Comparison of ENCODE assay signal across 17 cellular contexts in the genomic region with DNA sequence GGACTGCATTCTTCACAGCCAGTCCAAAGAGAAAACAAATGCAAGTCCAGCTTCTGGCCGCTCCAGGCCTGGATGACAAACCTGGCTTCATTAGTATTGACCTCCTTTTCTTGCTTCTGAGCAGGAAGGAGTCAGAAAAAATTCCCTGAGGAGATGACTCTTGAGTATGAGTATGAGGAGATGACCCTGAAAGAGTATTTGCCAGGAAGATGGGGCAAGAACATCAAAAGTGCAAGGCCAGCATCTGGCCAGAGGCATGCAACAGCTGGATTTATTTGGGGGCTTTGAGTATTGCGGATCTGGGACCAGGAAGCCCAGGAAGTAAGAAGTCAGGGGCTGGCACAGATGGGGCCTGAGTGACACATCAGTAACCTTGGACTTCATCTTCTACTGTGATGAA.
DNase-seq lines count a peak whose midpoint lies in the region; ATAC-seq and TF ChIP-seq lines count a peak whose summit lies in the region.
"Had no signal": no experiment of that assay in that cellular context is flagged by ENCODE, and none has a peak within 500 bp of the region (broad histone marks: within the 10 kb centered on the region; RNA-seq: fewer than 3 reads in every experiment).

No MANE protein-coding gene starts in this region.

- H3K4me1 Mint-ChIP-seq in endodermal cell: no peaks in the 10 kb centered on the region

- in situ Hi-C loops in GM13977 (cut with MboI; ENCODE audit: low pct_unique_long_range_greater_than_20kb, low sequenced_read_pairs, unreplicated experiment): no loop called here

- no peaks in the 10 kb centered on the region for H3K9me3 Mint-ChIP-seq in endodermal cell

- WGBS in gastroesophageal sphincter (ENCODE audit: low coverage in 1 of 2), 2 donors: 56 to 85% methylated on average over 2 of the region's 2 CpGs
- WGBS in psoas muscle, 3 donors: 79 to 83% (median 80%) methylated on average over 2 of the region's 2 CpGs
- WGBS in endodermal cell (ENCODE audit: insufficient coverage in 1 of 2, insufficient read length in 1 of 2), 2 experiments: 93% methylated on average over 2 of the region's 2 CpGs; no CpG with 5 or more reads in 1 of the 2 experiments

- H3K4me3 ChIP-seq in gastroesophageal sphincter (no peak overlapping the region), psoas muscle (no peak overlapping the region), endodermal cell (ENCODE audit: low read length) (no peak overlapping the region)
- H3K4me3 ChIP-seq: uterus had no signal

- TF ChIP-seq CTCF in gastroesophageal sphincter (IDR thresholded peaks at IDR 0.05) (no peak), psoas muscle (IDR thresholded peaks at IDR 0.05) (no peak), GM13977 (IDR thresholded peaks at IDR 0.05; ENCODE audit: extremely low read depth, insufficient read depth, missing control alignments) (no peak), endodermal cell (conservative IDR thresholded peaks at IDR 0.05) (no peak)

- H3K36me3 ChIP-seq in gastroesophageal sphincter (no peaks in the 10 kb centered on the region), psoas muscle (ENCODE audit: insufficient read depth in 1 of 2, low read depth in 1 of 2) (no peaks in the 10 kb centered on the region), endodermal cell (ENCODE audit: control insufficient read depth, insufficient read depth, low read length) (no peaks in the 10 kb centered on the region)
- H3K36me3 ChIP-seq: uterus had no signal

- no peaks in the 10 kb centered on the region for H3K27me3 Mint-ChIP-seq in endodermal cell (ENCODE audit: insufficient read depth)

- no peak overlapping the region for H3K9ac ChIP-seq in endodermal cell (ENCODE audit: extremely low read depth, low read length, poor library complexity, severe bottlenecking)
- H3K9ac ChIP-seq: parathyroid adenoma had no signal

- peaks cover 18% of the 10 kb centered on the region for H3K27me3 ChIP-seq in gastroesophageal sphincter
- no peaks in the 10 kb centered on the region for H3K27me3 ChIP-seq in psoas muscle (ENCODE audit: insufficient read depth in 3 of 3, low read length in 2 of 3)
- no peaks in the 10 kb centered on the region for H3K27me3 ChIP-seq in endodermal cell (ENCODE audit: control insufficient read depth, insufficient read depth, low read length, poor library complexity, severe bottlenecking)
- H3K27me3 ChIP-seq: uterus had no signal

- no peak overlapping the region for H3K4me3 Mint-ChIP-seq in endodermal cell

- intact Hi-C loops in psoas muscle (cut with DNase I): loop anchor here in 1 of 2 donors (5.0 kb wide), 1 partner anchor 87 kb away; no protein-coding TSS in a partner anchor

- DNase-seq in EH (ENCODE audit: low read depth) (peak; percentile 50), amniotic epithelial cell (ENCODE audit: low read depth) (peak; percentile 15), psoas muscle (peak; percentile 59 to 65), GM13977 (ENCODE audit: low spot score) (no peak), endodermal cell (no peak), DMS53 (lab: John Stamatoyannopoulos, UW) (no peak)
- DNase-seq: activated naive CD4-positive, alpha-beta T cell; effector CD8-positive, alpha-beta T cell; kidney; NCI-H1092; NCI-H2171; stimulated activated naive CD4-positive, alpha-beta T cell; T-helper 2 cell had no signal

- H3K27ac ChIP-seq in gastroesophageal sphincter (no peak overlapping the region), psoas muscle (no peak overlapping the region), endodermal cell (ENCODE audit: low read depth, low read length) (no peak overlapping the region)
- H3K27ac ChIP-seq: parathyroid adenoma, uterus had no signal

- no peaks in the 10 kb centered on the region for H3K36me3 Mint-ChIP-seq in endodermal cell (ENCODE audit: low read depth)

- no peak for TF ChIP-seq POLR2A in gastroesophageal sphincter (IDR thresholded peaks at IDR 0.05)

- H3K27ac Mint-ChIP-seq in endodermal cell: no peak overlapping the region

- H3K9me3 ChIP-seq in gastroesophageal sphincter (peaks cover 0 to 15% (median 0%) of the 10 kb centered on the region in 3 donors), psoas muscle (no peaks in the 10 kb centered on the region), endodermal cell (ENCODE audit: control insufficient read depth, low read length) (no peaks in the 10 kb centered on the region)
- H3K9me3 ChIP-seq: uterus had no signal

- peak; percentile 92 for ATAC-seq in gastroesophageal sphincter
- peak; percentile 23 to 82 (median 54) for ATAC-seq in psoas muscle
- ATAC-seq in GM19328 (IDR thresholded peaks at IDR 0.05; ENCODE audit: unreplicated experiment): no peak

- TF ChIP-seq EP300 in gastroesophageal sphincter (IDR thresholded peaks at IDR 0.05): no peak

- H3K4me1 ChIP-seq in gastroesophageal sphincter (peaks cover 0 to 6% (median 0%) of the 10 kb centered on the region in 3 donors), psoas muscle (no peaks in the 10 kb centered on the region), endodermal cell (ENCODE audit: control insufficient read depth, insufficient read depth, low read length) (no peaks in the 10 kb centered on the region)
- H3K4me1 ChIP-seq: parathyroid adenoma, uterus had no signal

Comparison
In these comparisons a context has a peak if more than half of its experiments do, and no peak if none do; other contexts are left out.
1. DNase-seq: peak in EH (single experiment), amniotic epithelial cell (single experiment) and psoas muscle (2 of 2); none in GM13977 (single experiment), endodermal cell (single experiment) and DMS53 (single experiment).